9 cellular contexts compared by ENCODE assay signal in the genomic region with DNA sequence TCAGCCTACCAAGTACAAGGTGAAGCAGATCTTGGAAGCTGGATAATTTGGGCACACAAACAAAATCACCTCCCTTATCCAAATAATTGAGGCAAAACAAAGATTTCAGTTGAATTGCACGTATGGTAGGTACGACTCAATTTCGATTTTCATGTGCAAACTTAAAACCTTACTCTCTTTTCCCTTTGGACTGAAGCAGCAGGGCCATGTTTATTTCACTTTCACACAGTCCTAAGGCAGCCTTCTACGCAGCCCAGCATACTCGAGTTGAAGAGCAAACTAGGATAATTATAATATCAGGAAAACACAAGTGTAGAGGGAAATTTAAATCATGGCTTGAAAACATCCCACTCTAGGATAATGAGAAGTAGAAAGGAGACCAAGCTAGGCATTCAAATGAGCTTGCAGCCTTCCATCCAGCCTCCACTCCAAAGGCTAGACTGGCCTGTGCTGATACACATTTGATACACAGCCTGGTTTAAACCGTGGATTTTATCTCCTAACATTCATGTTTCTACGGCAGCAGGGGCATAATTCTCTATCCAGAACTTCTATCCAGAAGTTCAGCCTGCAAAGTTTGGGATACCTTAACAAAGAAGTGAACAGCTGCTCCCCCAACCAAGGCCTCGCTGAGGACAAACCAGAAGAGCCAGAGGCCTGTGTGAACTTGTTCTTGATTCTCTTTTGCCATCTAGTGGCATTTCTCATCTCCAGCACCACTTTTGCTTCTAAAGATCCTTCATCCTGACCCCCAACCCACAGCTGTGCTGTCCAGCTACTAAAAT. TPM values are rescaled to one million over a fixed set of nuclear protein-coding genes. Genes with fewer than 3 reads are reported as not detected.
DNase-seq lines count a peak whose midpoint lies in the region; ATAC-seq and TF ChIP-seq lines count a peak whose summit lies in the region.
"Had no signal": no experiment of that assay in that cellular context is flagged by ENCODE, and none has a peak within 500 bp of the region (broad histone marks: within the 10 kb centered on the region; RNA-seq: fewer than 3 reads in every experiment).

No MANE protein-coding gene starts in this region.

- H3K27me3 Mint-ChIP-seq in Caco-2 (ENCODE audit: insufficient read depth, unreplicated experiment) (peaks cover 10% of the 10 kb centered on the region), H9 (ENCODE audit: low read depth) (peaks cover 36% of the 10 kb centered on the region)

- H3K27me3 ChIP-seq in Caco-2 (replicated peaks; ENCODE audit: control insufficient read depth, insufficient read depth, low read length): no peaks in the 10 kb centered on the region
- no peaks in the 10 kb centered on the region for H3K27me3 ChIP-seq in H9 (ENCODE audit: insufficient read depth, low read length)
- H3K27me3 ChIP-seq in smooth muscle cell (ENCODE audit: low read depth): no peaks in the 10 kb centered on the region
- H3K27me3 ChIP-seq: SJSA1 had no signal

- H4K8ac ChIP-seq in H9 (replicated peaks; ENCODE audit: insufficient read length, low read depth, low read length): no peak overlapping the region

- no peak overlapping the region for H3K27ac Mint-ChIP-seq in Caco-2 (ENCODE audit: unreplicated experiment)
- no peak overlapping the region for H3K27ac Mint-ChIP-seq in H9

- H2AFZ ChIP-seq in H9 (ENCODE audit: low read length) (peak overlapping the region; percentile 72), smooth muscle cell (ENCODE audit: low read depth) (peak overlapping the region; percentile 89)

- no peak overlapping the region for H3K14ac ChIP-seq in H9 (ENCODE audit: insufficient read depth, low read length)

- H3K9me3 Mint-ChIP-seq in Caco-2 (ENCODE audit: unreplicated experiment): no peaks in the 10 kb centered on the region
- no peaks in the 10 kb centered on the region for H3K9me3 Mint-ChIP-seq in H9

- H3K4me2 ChIP-seq in H9 (ENCODE audit: insufficient read depth, insufficient read length, low read length): no peak overlapping the region
- H3K4me2 ChIP-seq in smooth muscle cell: peak overlapping the region; percentile 68

- DNase-seq in Caco-2: peak; percentile 54 to 68
- DNase-seq in H9: peak; percentile 61
- DNase-seq in NOMO-1 treated with DMSO at 0.1 percent for 48 hours (lab: John Stamatoyannopoulos, UW; ENCODE audit: unreplicated experiment): peak; percentile 61
- peak; percentile 47 to 79 for DNase-seq in T47D (ENCODE audit: low read depth in 1 of 2, low spot score in 1 of 2)
- DNase-seq in iPS-NIHi7 (ENCODE audit: extremely low spot score): peak; percentile 83
- DNase-seq in smooth muscle cell (lab: John Stamatoyannopoulos, UW; ENCODE audit: unreplicated experiment): no peak
- no peak for DNase-seq in NK-92 treated with Interleukin-12 subunit alpha and Interleukin-12 subunit beta, amount 100 ng/mL, for 24 hours (lab: John Stamatoyannopoulos, UW)

- H3K56ac ChIP-seq in H9 (ENCODE audit: insufficient read length, low read depth, low read length): no peak overlapping the region

- TF ChIP-seq CTCF in Caco-2 (IDR thresholded peaks at IDR 0.05; ENCODE audit: insufficient read depth in 1 of 2, low read depth in 1 of 2, low read length in 1 of 2, severe bottlenecking in 1 of 2, unreplicated experiment in 1 of 2) (peak; percentile 60 to 72), H9 (conservative IDR thresholded peaks at IDR 0.05) (peak; percentile 78), smooth muscle cell (IDR thresholded peaks at IDR 0.05; ENCODE audit: borderline replicate concordance, insufficient read depth, poor library complexity, severe bottlenecking) (peak; percentile 53)

- no peak overlapping the region for H3K4ac ChIP-seq in H9 (ENCODE audit: low read depth, low read length)

- H3K9ac ChIP-seq in H9 (ENCODE audit: extremely low read depth, insufficient read length, low read length) (no peak overlapping the region), smooth muscle cell (ENCODE audit: low read depth) (no peak overlapping the region)

- H2BK20ac ChIP-seq in H9 (ENCODE audit: low read depth, low read length, poor library complexity, severe bottlenecking): no peak overlapping the region

- no peaks in the 10 kb centered on the region for H3K79me1 ChIP-seq in H9 (ENCODE audit: insufficient read depth, low read depth, low read length, poor library complexity, severe bottlenecking)

- CTCF ChIA-PET in Caco-2 (lab: Charles Lee): interaction anchor here (0.8 to 4.0 kb wide), 12 partner anchors 8 to 397 kb away, joined by 3 to 229 read pairs (median 8); a partner anchor contains a TSS

- BruUV-seq in Caco-2 (replicated peaks; lab: Mats Ljungman, UMichigan): no TSS peak

- H2AK5ac ChIP-seq in H9 (ENCODE audit: insufficient read length, low read length): no peak overlapping the region

- H3K79me2 ChIP-seq in H9 (ENCODE audit: insufficient read depth, low read length) (no peaks in the 10 kb centered on the region), smooth muscle cell (ENCODE audit: low read depth) (no peaks in the 10 kb centered on the region)

- H3K9me3 ChIP-seq in Caco-2 (no peaks in the 10 kb centered on the region), H9 (ENCODE audit: control insufficient read depth, low read depth, low read length) (no peaks in the 10 kb centered on the region), smooth muscle cell (replicated peaks; ENCODE audit: low read depth) (no peaks in the 10 kb centered on the region)
- H3K9me3 ChIP-seq: SJSA1 had no signal

- intact Hi-C loops in Caco-2 (cut with micrococcal nuclease; ENCODE audit: unreplicated experiment): loop anchor here (1.0 kb wide), 4 partner anchors 25 to 182 kb away; no protein-coding TSS in a partner anchor

- in situ Hi-C loops in T47D (cut with HindIII; ENCODE audit: low pct_unique_long_range_greater_than_20kb, low sequenced_read_pairs): no loop called here

- POLR2A ChIA-PET in Caco-2 (lab: Charles Lee): interaction anchor here (2.0 kb wide), 1 partner anchor 25 kb away, joined by 12 read pairs; no protein-coding TSS in a partner anchor

- no peak overlapping the region for H2BK15ac ChIP-seq in H9 (ENCODE audit: low read depth, low read length)

- H3K27ac ChIP-seq in H9 (ENCODE audit: insufficient read length, low read depth, low read length): no peak overlapping the region
- H3K27ac ChIP-seq in smooth muscle cell (ENCODE audit: low read depth): no peak overlapping the region
- H3K27ac ChIP-seq: SJSA1 had no signal

- H3K23ac ChIP-seq in H9 (ENCODE audit: insufficient read length, low read depth, low read length): no peak overlapping the region

- H2BK120ac ChIP-seq in H9 (ENCODE audit: low read depth, low read length, poor library complexity, severe bottlenecking): no peak overlapping the region

- H3K36me3 ChIP-seq in Caco-2 (ENCODE audit: control insufficient read depth, insufficient read depth, low read length) (no peaks in the 10 kb centered on the region), smooth muscle cell (ENCODE audit: low read depth) (no peaks in the 10 kb centered on the region)
- H3K36me3 ChIP-seq: SJSA1 had no signal

- H2BK12ac ChIP-seq in H9 (ENCODE audit: insufficient read length, low read depth, low read length): no peak overlapping the region

- H3K23me2 ChIP-seq in H9 (ENCODE audit: insufficient read length, low read depth, low read length, poor library complexity, severe bottlenecking): no peaks in the 10 kb centered on the region

- no peak overlapping the region for H2BK5ac ChIP-seq in H9 (ENCODE audit: insufficient read length, low read length)

- H3K4me3 ChIP-seq in Caco-2 (ENCODE audit: low read depth, low read length) (no peak overlapping the region), smooth muscle cell (no peak overlapping the region)
- H3K4me3 ChIP-seq: SJSA1 had no signal

- peaks cover 21% of the 10 kb centered on the region for H3K4me1 Mint-ChIP-seq in Caco-2 (ENCODE audit: low read depth, unreplicated experiment)
- peaks cover 24 to 26% of the 10 kb centered on the region in 2 experiments for H3K4me1 Mint-ChIP-seq in H9

- H3K4me3 Mint-ChIP-seq in Caco-2 (ENCODE audit: unreplicated experiment) (no peak overlapping the region), H9 (peak overlapping the region in 1 of 2 experiments; percentile 4; a peak in 1 of 5 replicates)

- H4K91ac ChIP-seq in H9 (ENCODE audit: insufficient read length, low read depth, low read length): no peak overlapping the region

- ATAC-seq in HG03280 (IDR thresholded peaks at IDR 0.05; ENCODE audit: unreplicated experiment): no peak

- H3T11ph ChIP-seq in H9 (ENCODE audit: low read length): no peak overlapping the region

- no peak overlapping the region for H4K5ac ChIP-seq in H9 (ENCODE audit: insufficient read length, low read depth, low read length)

- H3K4me1 ChIP-seq in Caco-2 (peaks cover 24% of the 10 kb centered on the region), H9 (ENCODE audit: insufficient read depth, low read length) (peaks cover 5% of the 10 kb centered on the region), smooth muscle cell (ENCODE audit: low read depth) (peaks cover 4% of the 10 kb centered on the region)
- H3K4me1 ChIP-seq: SJSA1 had no signal

- WGBS in H9 (ENCODE audit: extremely low coverage, insufficient read length, low lambda C conversion rate): no CpG with 5 or more reads among the region's 8 CpGs
- 61% methylated on average over 8 of the region's 8 CpGs for WGBS in smooth muscle cell (ENCODE audit: low lambda C conversion rate)

- H3K36me3 Mint-ChIP-seq in Caco-2 (ENCODE audit: insufficient read depth, unreplicated experiment) (no peaks in the 10 kb centered on the region), H9 (ENCODE audit: insufficient read depth in 1 of 3, low read depth in 3 of 3) (no peaks in the 10 kb centered on the region)

- H3F3A ChIP-seq in smooth muscle cell (ENCODE audit: low read depth): no peaks in the 10 kb centered on the region

- H4K20me1 ChIP-seq in H9 (ENCODE audit: control insufficient read depth, insufficient read depth, insufficient read length) (no peaks in the 10 kb centered on the region), smooth muscle cell (ENCODE audit: low read depth) (no peaks in the 10 kb centered on the region)

- H3K18ac ChIP-seq in H9 (ENCODE audit: insufficient read length, low read depth, low read length): no peak overlapping the region

RNA-seq across cellular contexts. Expression of a gene that starts 2.4 kb away (rescaled TPM):
- not detected in 2 replicates for total RNA-seq in Caco-2 (2022)
- not detected in 2 replicates for total RNA-seq in H9 (2021)
- 1.4 and 4.1 TPM in 2 replicates for total RNA-seq in smooth muscle cell
- polyA plus RNA-seq in smooth muscle cell: 0.66 and 0.93 TPM in 2 replicates
- total RNA-seq: SJSA1 had no signal

RNA-seq across cellular contexts. Expression of a gene that starts 5.2 kb away (rescaled TPM):
- total RNA-seq in Caco-2 (2022): not detected in 2 replicates
- not detected in 2 replicates for total RNA-seq in H9 (2021)
- total RNA-seq in smooth muscle cell: not detected in 2 replicates
- polyA plus RNA-seq in smooth muscle cell: 0.25 TPM in 1 of 2 replicates, not detected in the other
- total RNA-seq: SJSA1 had no signal

RNA-seq across cellular contexts. Expression of a gene that starts 9.8 kb away (rescaled TPM):
- total RNA-seq in Caco-2 (2022): not detected in 2 replicates
- total RNA-seq in H9 (2021): not detected in 2 replicates
- total RNA-seq in smooth muscle cell: 1.2 TPM in 1 of 2 replicates, not detected in the other
- polyA plus RNA-seq in smooth muscle cell: 0.65 and 0.70 TPM in 2 replicates
- total RNA-seq: SJSA1 had no signal

RNA-seq across cellular contexts. Expression of a gene that starts 14.9 kb away (rescaled TPM):
- total RNA-seq in Caco-2 (2022) (16.4 and 17.7 TPM in 2 replicates), H9 (2021) (18.1 and 20.6 TPM in 2 replicates), smooth muscle cell (31.1 and 39.8 TPM in 2 replicates)
- polyA plus RNA-seq in smooth muscle cell: 40.4 and 48.4 TPM in 2 replicates

RNA-seq across cellular contexts. Expression of a gene that starts 17.8 kb away (rescaled TPM):
- total RNA-seq in Caco-2 (2022): not detected in 2 replicates
- total RNA-seq in H9 (2021): not detected in 2 replicates
- total RNA-seq in smooth muscle cell: not detected in 2 replicates
- not detected in 2 replicates for polyA plus RNA-seq in smooth muscle cell
- total RNA-seq: SJSA1 had no signal

Comparison
In these comparisons a context has a peak if more than half of its experiments do, and no peak if none do; other contexts are left out.
1. DNase-seq: peak in Caco-2 (2 of 2), H9 (single experiment), NOMO-1 treated with DMSO at 0.1 percent for 48 hours (single experiment), T47D (2 of 2) and iPS-NIHi7 (single experiment); none in smooth muscle cell (single experiment) and NK-92 treated with Interleukin-12 subunit alpha and Interleukin-12 subunit beta, amount 100 ng/mL, for 24 hours (single experiment).
2. Peak in every context shown above with its lines, with median percentiles within 50 percentile points of each other: CTCF ChIP-seq.